24 cellular contexts compared by ENCODE assay signal in the genomic region with DNA sequence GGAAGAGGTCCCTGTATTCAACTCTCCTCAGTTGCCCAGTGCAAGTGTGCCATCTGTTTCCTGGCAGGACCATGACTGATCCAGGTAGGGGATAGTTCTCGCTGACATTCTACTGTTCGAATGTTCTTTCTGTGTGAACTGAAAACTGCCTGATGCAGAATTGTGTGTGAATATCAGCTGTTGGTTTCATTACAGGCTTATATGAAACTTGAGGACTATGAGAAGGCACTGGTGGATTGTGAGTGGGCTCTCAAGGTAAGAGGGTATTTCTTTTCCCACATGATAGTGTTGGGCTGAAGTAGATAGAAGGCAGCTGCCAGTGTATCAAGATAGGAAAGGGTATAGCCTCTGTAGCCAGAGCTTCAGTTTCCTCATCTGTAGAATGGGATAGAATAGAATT. TPM values are rescaled to one million over a fixed set of nuclear protein-coding genes. Genes with fewer than 3 reads are reported as not detected.
A peak's percentile ranks its signal among the peaks of the same experiment; 100 is the strongest.
DNase-seq lines count a peak whose midpoint lies in the region; ATAC-seq and TF ChIP-seq lines count a peak whose summit lies in the region.
"Had no signal": no experiment of that assay in that cellular context is flagged by ENCODE, and none has a peak within 500 bp of the region (broad histone marks: within the 10 kb centered on the region; RNA-seq: fewer than 3 reads in every experiment).

No MANE protein-coding gene starts in this region.

- no peak for TF ChIP-seq POLR2A in transverse colon (IDR thresholded peaks at IDR 0.05)

- peaks cover 26% of the 10 kb centered on the region for H3K36me3 Mint-ChIP-seq in T-helper 17 cell (ENCODE audit: low read depth)
- peaks cover 19 to 98% (median 39%) of the 10 kb centered on the region in 3 donors for H3K36me3 Mint-ChIP-seq in CD8-positive, alpha-beta memory T cell

- no peaks in the 10 kb centered on the region for H3K9me3 Mint-ChIP-seq in CD8-positive, alpha-beta memory T cell
- H3K9me3 Mint-ChIP-seq: CD4-positive, alpha-beta memory T cell; GM23338; T-helper 1 cell treated with Interleukin-12 subunit alpha and Interleukin-12 subunit beta and Interleukin-4 antibody, amounts not matched to agents 30 μg/mL and 1 μg/mL, for 36 hours had no signal

- no peak overlapping the region for H3K4me3 ChIP-seq in transverse colon
- H3K4me3 ChIP-seq in CD8-positive, alpha-beta memory T cell (ENCODE audit: low read length), result no peak overlapping the region
- H3K4me3 ChIP-seq: BLaER1 treated with 17β-estradiol and CSF1 and Interleukin-3, amounts not matched to agents 10 nM and 100 nM; GM23338; HAP-1; K562; PC-9 had no signal

- no peaks in the 10 kb centered on the region for H3K9me3 ChIP-seq in T-helper 17 cell (ENCODE audit: control insufficient read depth, low read length, poor library complexity, severe bottlenecking)
- H3K9me3 ChIP-seq in transverse colon, result no peaks in the 10 kb centered on the region
- no peaks in the 10 kb centered on the region for H3K9me3 ChIP-seq in CD8-positive, alpha-beta memory T cell (ENCODE audit: low read length)
- H3K9me3 ChIP-seq: BLaER1 treated with 17β-estradiol and CSF1 and Interleukin-3, amounts not matched to agents 10 nM and 100 nM; HAP-1 had no signal

- CTCF ChIA-PET in CD8-positive, alpha-beta memory T cell (lab: Charles Lee), result no interaction called here

- WGBS in transverse colon (ENCODE audit: low coverage in 1 of 2), 2 donors, result 83% methylated on average over 2 of the region's 2 CpGs; no CpG with 5 or more reads in 1 of the 2 donors

- peak; percentile 46 for ATAC-seq in GM18868 (IDR thresholded peaks at IDR 0.05; ENCODE audit: unreplicated experiment)
- peak; percentile 41 for ATAC-seq in HG02870 (IDR thresholded peaks at IDR 0.05; ENCODE audit: unreplicated experiment)
- ATAC-seq in T-helper 17 cell, result no peak
- ATAC-seq: GM23338, HepG2, K562 had no signal

- TF ChIP-seq EP300 in transverse colon (IDR thresholded peaks at IDR 0.05; ENCODE audit: low read depth), result no peak

- TF ChIP-seq CTCF in GM20000 (IDR thresholded peaks at IDR 0.05; ENCODE audit: extremely low read depth, missing control alignments) (no peak), transverse colon (IDR thresholded peaks at IDR 0.05) (no peak)

- intact Hi-C loops in transverse colon (cut with DNase I; ENCODE audit: low total_unique reads), result no loop called here

- H3K27ac ChIP-seq in transverse colon, result no peak overlapping the region
- H3K27ac ChIP-seq in CD8-positive, alpha-beta memory T cell (ENCODE audit: low read depth, low read length), result no peak overlapping the region
- H3K27ac ChIP-seq: BLaER1 treated with 17β-estradiol and CSF1 and Interleukin-3, amounts not matched to agents 10 nM and 100 nM; HL-60; PC-9 had no signal

- H3K27me3 ChIP-seq in transverse colon, result no peaks in the 10 kb centered on the region
- no peaks in the 10 kb centered on the region for H3K27me3 ChIP-seq in CD8-positive, alpha-beta memory T cell (ENCODE audit: insufficient read depth, low read length, poor library complexity, severe bottlenecking)
- H3K27me3 ChIP-seq: BLaER1 treated with 17β-estradiol and CSF1 and Interleukin-3, amounts not matched to agents 10 nM and 100 nM had no signal

- no peaks in the 10 kb centered on the region for H3K4me1 ChIP-seq in transverse colon
- no peaks in the 10 kb centered on the region for H3K4me1 ChIP-seq in CD8-positive, alpha-beta memory T cell (ENCODE audit: insufficient read depth, low read length)
- H3K4me1 ChIP-seq: BLaER1 treated with 17β-estradiol and CSF1 and Interleukin-3, amounts not matched to agents 10 nM and 100 nM; HAP-1 had no signal

- peaks cover 10% of the 10 kb centered on the region for H3K4me1 Mint-ChIP-seq in T-helper 17 cell
- H3K4me1 Mint-ChIP-seq in CD8-positive, alpha-beta memory T cell, result no peaks in the 10 kb centered on the region
- H3K4me1 Mint-ChIP-seq: CD4-positive, alpha-beta memory T cell had no signal

- no peaks in the 10 kb centered on the region for H3K27me3 Mint-ChIP-seq in T-helper 17 cell
- no peaks in the 10 kb centered on the region for H3K27me3 Mint-ChIP-seq in CD8-positive, alpha-beta memory T cell
- H3K27me3 Mint-ChIP-seq: CD4-positive, alpha-beta memory T cell had no signal

- H3K27ac Mint-ChIP-seq in T-helper 17 cell, result no peak overlapping the region
- H3K27ac Mint-ChIP-seq in CD8-positive, alpha-beta memory T cell, result peak overlapping the region in 1 of 8 donors; percentile 68
- H3K27ac Mint-ChIP-seq: GM23338; T-helper 1 cell treated with Interleukin-12 subunit alpha and Interleukin-12 subunit beta and Interleukin-4 antibody, amounts not matched to agents 30 μg/mL and 1 μg/mL, for 36 hours had no signal

- in situ Hi-C loops in transverse colon (cut with MboI; ENCODE audit: low pct_ligation_motif_present in 1 of 4, low pct_unique_long_range_greater_than_20kb in 1 of 4, low sequenced_read_pairs in 3 of 4), result no loop called here

- POLR2A ChIA-PET in CD8-positive, alpha-beta memory T cell (lab: Charles Lee), result interaction anchor here (0.5 kb wide), 1 partner anchor 545 kb away, joined by 3 read pairs; no protein-coding TSS in a partner anchor

- H3K4me3 Mint-ChIP-seq in T-helper 17 cell, result peak overlapping the region; percentile 50
- no peak overlapping the region for H3K4me3 Mint-ChIP-seq in CD8-positive, alpha-beta memory T cell
- H3K4me3 Mint-ChIP-seq: CD4-positive, alpha-beta memory T cell; GM23338; T-helper 1 cell treated with Interleukin-12 subunit alpha and Interleukin-12 subunit beta and Interleukin-4 antibody, amounts not matched to agents 30 μg/mL and 1 μg/mL, for 36 hours had no signal

- DNase-seq in T-helper 17 cell, result no peak
- no peak for DNase-seq in GM20000 (ENCODE audit: low spot score)
- DNase-seq in pons (ENCODE audit: low spot score), result no peak
- DNase-seq in transverse colon, result no peak
- no peak for DNase-seq in CD8-positive, alpha-beta memory T cell
- DNase-seq: ACHN; CD4-positive, alpha-beta memory T cell; NCI-H1092; NCI-H1436; NCI-H1930; NCI-H510A; PC-9; RPMI8226; SHP77 had no signal

- H3K36me3 ChIP-seq in transverse colon, result peaks cover 0 to 31% (median 2%) of the 10 kb centered on the region in 4 donors
- H3K36me3 ChIP-seq in CD8-positive, alpha-beta memory T cell (ENCODE audit: insufficient read depth, low read length), result peaks cover 15% of the 10 kb centered on the region
- H3K36me3 ChIP-seq: BLaER1 treated with 17β-estradiol and CSF1 and Interleukin-3, amounts not matched to agents 10 nM and 100 nM; HAP-1 had no signal

RNA-seq across cellular contexts. Expression of gene TTC12, which starts 15.3 kb away (rescaled TPM):
- total RNA-seq in T-helper 17 cell, result 10 to 100 TPM; 31.1 to 36.5 TPM
- 10 to 100 TPM; 10.3 to 24.1 (median 16.0) TPM for total RNA-seq in transverse colon
- total RNA-seq in CD8-positive, alpha-beta memory T cell, result 10 to 100 TPM; 20.3 to 21.9 TPM
- 7.2 TPM for polyA plus RNA-seq in CD8-positive, alpha-beta memory T cell

RNA-seq across cellular contexts. Expression of gene ANKK1, which starts 57.9 kb away (rescaled TPM):
- total RNA-seq in T-helper 17 cell, result 1 to 10 TPM; 2.0 to 2.4 TPM
- 1 to 10 TPM in 1 of 4 donors, under 1 TPM in 1, not detected in 2; 0.64 to 9.7 TPM for total RNA-seq in transverse colon
- under 1 TPM; 0.42 to 0.57 TPM for total RNA-seq in CD8-positive, alpha-beta memory T cell
- polyA plus RNA-seq in CD8-positive, alpha-beta memory T cell, result 0.08 TPM
- total RNA-seq: HT-29, K562, PC-9 had no signal
- polyA plus RNA-seq: K562 had no signal
